In genomic region chr3:52704611-52705437, GRCh38 we compare ENCODE assay signal across 8 cellular contexts. TPM values are rescaled to one million over a fixed set of nuclear protein-coding genes. Genes with fewer than 3 reads are reported as not detected.
DNase-seq lines count a peak whose midpoint lies in the region; ATAC-seq, FAIRE-seq and TF ChIP-seq lines count a peak whose summit lies in the region.

No MANE protein-coding gene starts in this region.

- peak overlapping the region; percentile 92 for H3K4me2 ChIP-seq in GM12878 (ENCODE audit: control insufficient read depth, insufficient read depth)

- peak overlapping the region; percentile 100 for H2AFZ ChIP-seq in GM12878 (ENCODE audit: control insufficient read depth, low read depth, low read length)

- CTCF ChIA-PET in GM12878 (lab: Yijun Ruan, JAX): no interaction called here

- H3K9me3 ChIP-seq in MG63 (no peaks in the 10 kb centered on the region), GM12878 (replicated peaks; ENCODE audit: control insufficient read depth, insufficient read depth, low read length) (no peaks in the 10 kb centered on the region), spleen (no peaks in the 10 kb centered on the region)

- TF ChIP-seq EP300 in GM12878 (IDR thresholded peaks at IDR 0.05; ENCODE audit: borderline replicate concordance in 1 of 2, control insufficient read depth in 1 of 2, low read depth in 2 of 2, low read length in 2 of 2): no peak

- SMC1A ChIA-PET in GM12878 (lab: Charles Lee; ENCODE audit: uncharacterized antibody, unreplicated experiment): interaction anchor here (0.8 to 3.4 kb wide), 4 partner anchors 8 to 18 kb away, joined by 3 to 17 read pairs (median 4); no protein-coding TSS in a partner anchor

- peak overlapping the region; percentile 94 for H3K4me3 ChIP-seq in MG63
- peak overlapping the region; percentile 90 for H3K4me3 ChIP-seq in GM12878
- H3K4me3 ChIP-seq in spleen: peak overlapping the region; percentile 92 to 100 (median 100)

- ATAC-seq in GM18502 (IDR thresholded peaks at IDR 0.05; ENCODE audit: poor library complexity, unreplicated experiment) (peak; percentile 15), GM12878 (peak; percentile 8), HG03469 (IDR thresholded peaks at IDR 0.05; ENCODE audit: unreplicated experiment) (no peak)

- 2% methylated on average over 22 of the region's 22 CpGs for WGBS in GM12878 (ENCODE audit: insufficient coverage, insufficient replicate concordance, low lambda C conversion rate, missing lambda C conversion rate)
- 2 to 19% (median 7%) methylated on average over 5 to 22 of the region's 22 CpGs for WGBS in spleen, 5 donors

- peaks cover 63% of the 10 kb centered on the region for H3K79me2 ChIP-seq in GM12878 (ENCODE audit: control insufficient read depth, insufficient read depth, low read length)

- intact Hi-C loops in GM12878 (cut with micrococcal nuclease; ENCODE audit: unreplicated experiment) (loop anchor here (2.0 to 10.0 kb wide), 2 partner anchors 18 to 340 kb away; partner anchors contain the start of genes GNL3 and SFMBT1), spleen (cut with DNase I; ENCODE audit: low total_unique reads) (no loop called here)

- H3K4me1 ChIP-seq in GM12878 (ENCODE audit: control insufficient read depth, insufficient read depth, low read length): peaks cover 23% of the 10 kb centered on the region
- H3K4me1 ChIP-seq in spleen: peaks cover 30 to 75% (median 38%) of the 10 kb centered on the region in 6 donors

- peak; percentile 58 for DNase-seq in AG08395 (ENCODE audit: low spot score)
- DNase-seq in MG63: no peak
- DNase-seq in GM12878 (ENCODE audit: low read depth, low spot score): no peak
- DNase-seq in iPS-NIHi7 (ENCODE audit: extremely low spot score): peak; percentile 13
- DNase-seq in spleen: no peak
- DNase-seq in DMS153 treated with DMSO at 0.1 percent for 48 hours (lab: John Stamatoyannopoulos, UW; ENCODE audit: unreplicated experiment): no peak

- TF ChIP-seq POLR2A in GM12878 (IDR thresholded peaks at IDR 0.05; ENCODE audit: low read depth, low read length) (peak; percentile 45), spleen (IDR thresholded peaks at IDR 0.05) (no peak)

- RAD21 ChIA-PET in GM12878 (lab: Charles Lee; ENCODE audit: unreplicated experiment): interaction anchor here (0.9 to 2.2 kb wide), 3 partner anchors 8 to 66 kb away, joined by 4 to 8 read pairs (median 5); partner anchors contain the start of gene NEK4

- POLR2A ChIA-PET in GM12878 (lab: Charles Lee): interaction anchor here (0.6 to 4.1 kb wide), 7 partner anchors 8 to 510 kb away, joined by 3 to 25 read pairs (median 4); partner anchors contain the start of gene GNL3

- peak overlapping the region; percentile 91 for H3K9ac ChIP-seq in GM12878 (ENCODE audit: control insufficient read depth, insufficient read depth, low read length)

- no peaks in the 10 kb centered on the region for H4K20me1 ChIP-seq in GM12878 (ENCODE audit: control insufficient read depth, insufficient read depth)

- TF ChIP-seq RAD21 in GM12878 (IDR thresholded peaks at IDR 0.05; ENCODE audit: insufficient read depth, low read depth, low read length): no peak

- peak overlapping the region; percentile 75 for H3K27ac ChIP-seq in GM12878 (ENCODE audit: control insufficient read depth, insufficient read depth)
- peak overlapping the region; percentile 84 to 96 (median 94) for H3K27ac ChIP-seq in spleen

- TF ChIP-seq CTCF in GM12878 (IDR thresholded peaks at IDR 0.05 in 2 of 3, conservative IDR thresholded peaks at IDR 0.05 in 1 of 3; ENCODE audit: control insufficient read depth in 2 of 3, extremely low read depth in 1 of 3, insufficient read depth in 1 of 3, low read depth in 3 of 3, low read length in 3 of 3): no peak
- no peak for TF ChIP-seq CTCF in spleen (IDR thresholded peaks at IDR 0.05 in 8 of 11, conservative IDR thresholded peaks at IDR 0.05 in 3 of 11)

- TSS peak; percentile 80 for BruUV-seq in GM12878 (replicated peaks; lab: Mats Ljungman, UMichigan)

- in situ Hi-C loops in GM12878 (cut with MboI): no loop called here

- no peak for FAIRE-seq in GM12878 (lab: Jason Lieb, UNC)

- H3K27me3 ChIP-seq in MG63 (no peaks in the 10 kb centered on the region), GM12878 (replicated peaks in 1 of 2; ENCODE audit: control insufficient read depth in 2 of 2, insufficient read depth in 2 of 2, low read length in 1 of 2) (no peaks in the 10 kb centered on the region), spleen (replicated peaks in 1 of 7) (no peaks in the 10 kb centered on the region)

- H3K36me3 ChIP-seq in MG63: peaks cover 13% of the 10 kb centered on the region
- H3K36me3 ChIP-seq in GM12878 (ENCODE audit: control insufficient read depth in 2 of 2, insufficient read depth in 2 of 2, low read length in 1 of 2): peaks cover 3 to 12% of the 10 kb centered on the region in 2 experiments; a peak in 3 of 4 replicates
- peaks cover 0 to 27% (median 13%) of the 10 kb centered on the region in 6 donors for H3K36me3 ChIP-seq in spleen

RNA-seq across cellular contexts. Expression of gene GLT8D1, which starts 0.8 kb away (rescaled TPM):
- total RNA-seq in MG63 (2014; rRNA removed; shearing (Covaris generic); ENCODE audit: low replicate concordance): 43.1 and 56.1 TPM in 2 replicates
- total RNA-seq in GM12878 (2013; cell fraction: nucleolus; rRNA removed): 86.4 and 88.3 TPM in 2 replicates
- total RNA-seq in GM12878 (2014; rRNA removed) (41.7 and 54.1 TPM in 2 replicates), GM12878 (2014; rRNA removed; fragmentation: Illumina TruSeq; extraction: Trizol) (47.4 and 50.3 TPM in 2 replicates), GM12878 (2021) (35.3 and 41.0 TPM in 2 replicates), spleen (10 to 100 TPM; 23.5 to 53.9 (median 42.4) TPM)
- polyA plus RNA-seq in GM12878 (2011; ENCODE audit: low read depth): 55.0 TPM
- polyA plus RNA-seq in GM12878 (2011; rRNA removed) (46.5 and 60.9 TPM in 2 replicates), GM12878 (2014; fragmentation: Illumina TruSeq; extraction: Trizol) (55.4 and 55.5 TPM in 2 replicates), GM12878 (2014; fragmentation: Nextera tagmentation; extraction: Ambion mirVana) (10 to 100 TPM; 25.3 to 32.6 TPM), GM12878 (2014; rRNA removed) (44.7 and 51.4 TPM in 2 replicates), GM12878 (2016; fragmentation: Nextera tagmentation; extraction: Ambion mirVana) (10 to 100 TPM; 72.9 to 73.4 TPM), spleen (10 to 100 TPM; 21.8 to 26.3 (median 25.1) TPM)
- polyA plus RNA-seq in GM12878 (2011; cell fraction: cytosol; rRNA removed): 29.8 and 35.1 TPM in 2 replicates
- 53.8 and 70.0 TPM in 2 replicates for polyA plus RNA-seq in GM12878 (2011; cell fraction: nucleus; rRNA removed)
- 59.4 and 70.2 TPM in 2 replicates for polyA plus RNA-seq in GM12878 (2012)
- 20.2 and 23.3 TPM in 2 replicates for polyA minus RNA-seq in GM12878 (2011; rRNA and poly(A)+ RNA removed)
- 8.8 and 12.3 TPM in 2 replicates for polyA minus RNA-seq in GM12878 (2011; cell fraction: cytosol; rRNA and poly(A)+ RNA removed)
- polyA minus RNA-seq in GM12878 (2011; cell fraction: nucleus; rRNA and poly(A)+ RNA removed): 14.3 and 20.2 TPM in 2 replicates

RNA-seq across cellular contexts. Expression of gene SPCS1, which starts 1.1 kb away (rescaled TPM):
- total RNA-seq in MG63 (2014; rRNA removed; shearing (Covaris generic); ENCODE audit: low replicate concordance): 63.1 and 72.5 TPM in 2 replicates
- total RNA-seq in GM12878 (2013; cell fraction: nucleolus; rRNA removed): 38.7 and 41.7 TPM in 2 replicates
- total RNA-seq in GM12878 (2014; rRNA removed) (121 and 151 TPM in 2 replicates), GM12878 (2014; rRNA removed; fragmentation: Illumina TruSeq; extraction: Trizol) (190 and 197 TPM in 2 replicates), GM12878 (2021) (174 TPM in 2 replicates), spleen (100 to 1,000 TPM in 3 of 7 donors, 10 to 100 TPM in 4; 56.5 to 154 (median 80.3) TPM)
- polyA plus RNA-seq in GM12878 (2011; ENCODE audit: low read depth): 154 TPM
- polyA plus RNA-seq in GM12878 (2011; rRNA removed) (103 and 107 TPM in 2 replicates), GM12878 (2014; fragmentation: Illumina TruSeq; extraction: Trizol) (189 and 215 TPM in 2 replicates), GM12878 (2014; fragmentation: Nextera tagmentation; extraction: Ambion mirVana) (100 to 1,000 TPM; 814 to 994 TPM), GM12878 (2014; rRNA removed) (211 and 251 TPM in 2 replicates), GM12878 (2016; fragmentation: Nextera tagmentation; extraction: Ambion mirVana) (100 to 1,000 TPM; 551 to 576 TPM), spleen (100 to 1,000 TPM in 2 of 3 donors, 10 to 100 TPM in 1; 92.4 to 125 (median 122) TPM)
- 81.9 and 112 TPM in 2 replicates for polyA plus RNA-seq in GM12878 (2011; cell fraction: cytosol; rRNA removed)
- polyA plus RNA-seq in GM12878 (2011; cell fraction: nucleus; rRNA removed): 45.5 and 51.9 TPM in 2 replicates
- 243 and 245 TPM in 2 replicates for polyA plus RNA-seq in GM12878 (2012)
- polyA minus RNA-seq in GM12878 (2011; rRNA and poly(A)+ RNA removed): 53.3 and 55.2 TPM in 2 replicates
- polyA minus RNA-seq in GM12878 (2011; cell fraction: cytosol; rRNA and poly(A)+ RNA removed): 63.9 and 65.4 TPM in 2 replicates
- 19.8 and 25.1 TPM in 2 replicates for polyA minus RNA-seq in GM12878 (2011; cell fraction: nucleus; rRNA and poly(A)+ RNA removed)

RNA-seq across cellular contexts. Expression of gene GNL3, which starts 19.0 kb away (rescaled TPM):
- 127 and 226 TPM in 2 replicates for total RNA-seq in MG63 (2014; rRNA removed; shearing (Covaris generic); ENCODE audit: low replicate concordance)
- 348 and 356 TPM in 2 replicates for total RNA-seq in GM12878 (2013; cell fraction: nucleolus; rRNA removed)
- 172 and 196 TPM in 2 replicates for total RNA-seq in GM12878 (2014; rRNA removed)
- 295 and 299 TPM in 2 replicates for total RNA-seq in GM12878 (2014; rRNA removed; fragmentation: Illumina TruSeq; extraction: Trizol)
- 164 and 173 TPM in 2 replicates for total RNA-seq in GM12878 (2021)
- polyA plus RNA-seq in GM12878 (2011; ENCODE audit: low read depth): 93.6 TPM
- 176 and 225 TPM in 2 replicates for polyA plus RNA-seq in GM12878 (2011; rRNA removed)
- polyA plus RNA-seq in GM12878 (2011; cell fraction: cytosol; rRNA removed): 58.9 and 72.0 TPM in 2 replicates
- 257 and 308 TPM in 2 replicates for polyA plus RNA-seq in GM12878 (2011; cell fraction: nucleus; rRNA removed)
- polyA plus RNA-seq in GM12878 (2012): 119 and 126 TPM in 2 replicates
- polyA plus RNA-seq in GM12878 (2014; fragmentation: Illumina TruSeq; extraction: Trizol): 368 and 479 TPM in 2 replicates
- polyA plus RNA-seq in GM12878 (2014; fragmentation: Nextera tagmentation; extraction: Ambion mirVana): 100 to 1,000 TPM; 246 to 274 TPM
- polyA plus RNA-seq in GM12878 (2014; rRNA removed): 173 and 201 TPM in 2 replicates
- polyA plus RNA-seq in GM12878 (2016; fragmentation: Nextera tagmentation; extraction: Ambion mirVana): 100 to 1,000 TPM; 267 to 271 TPM
- 71.8 and 90.1 TPM in 2 replicates for polyA minus RNA-seq in GM12878 (2011; rRNA and poly(A)+ RNA removed)
- polyA minus RNA-seq in GM12878 (2011; cell fraction: cytosol; rRNA and poly(A)+ RNA removed): 27.4 and 37.8 TPM in 2 replicates
- 101 and 145 TPM in 2 replicates for polyA minus RNA-seq in GM12878 (2011; cell fraction: nucleus; rRNA and poly(A)+ RNA removed)
- total RNA-seq in spleen: 10 to 100 TPM; 49.8 to 87.8 (median 67.3) TPM
- polyA plus RNA-seq in spleen: 10 to 100 TPM; 61.8 to 70.4 (median 68.0) TPM

RNA-seq across cellular contexts. Expression of gene PBRM1, which starts 19.1 kb away (rescaled TPM):
- 16.2 and 21.3 TPM in 2 replicates for total RNA-seq in MG63 (2014; rRNA removed; shearing (Covaris generic); ENCODE audit: low replicate concordance)
- 159 and 174 TPM in 2 replicates for total RNA-seq in GM12878 (2013; cell fraction: nucleolus; rRNA removed)
- total RNA-seq in GM12878 (2014; rRNA removed): 35.9 and 38.6 TPM in 2 replicates
- 54.8 and 55.1 TPM in 2 replicates for total RNA-seq in GM12878 (2014; rRNA removed; fragmentation: Illumina TruSeq; extraction: Trizol)
- 51.5 and 58.4 TPM in 2 replicates for total RNA-seq in GM12878 (2021)
- polyA plus RNA-seq in GM12878 (2011; ENCODE audit: low read depth): 10.0 TPM
- polyA plus RNA-seq in GM12878 (2011; rRNA removed): 29.2 and 29.7 TPM in 2 replicates
- polyA plus RNA-seq in GM12878 (2011; cell fraction: cytosol; rRNA removed): 19.1 and 23.7 TPM in 2 replicates
- polyA plus RNA-seq in GM12878 (2011; cell fraction: nucleus; rRNA removed): 33.0 and 53.5 TPM in 2 replicates
- 14.9 and 15.1 TPM in 2 replicates for polyA plus RNA-seq in GM12878 (2012)
- polyA plus RNA-seq in GM12878 (2014; fragmentation: Illumina TruSeq; extraction: Trizol): 42.6 and 50.0 TPM in 2 replicates
- polyA plus RNA-seq in GM12878 (2014; fragmentation: Nextera tagmentation; extraction: Ambion mirVana): 10 to 100 TPM in 1 of 2 experiments, 1 to 10 TPM in 1; 8.9 to 14.1 TPM
- polyA plus RNA-seq in GM12878 (2014; rRNA removed): 28.6 and 35.0 TPM in 2 replicates
- polyA plus RNA-seq in GM12878 (2016; fragmentation: Nextera tagmentation; extraction: Ambion mirVana): 10 to 100 TPM; 80.9 to 88.9 TPM
- polyA minus RNA-seq in GM12878 (2011; rRNA and poly(A)+ RNA removed): 75.3 and 95.3 TPM in 2 replicates
- 17.5 and 26.4 TPM in 2 replicates for polyA minus RNA-seq in GM12878 (2011; cell fraction: cytosol; rRNA and poly(A)+ RNA removed)
- 56.8 and 95.8 TPM in 2 replicates for polyA minus RNA-seq in GM12878 (2011; cell fraction: nucleus; rRNA and poly(A)+ RNA removed)
- total RNA-seq in spleen: 100 to 1,000 TPM in 3 of 7 donors, 10 to 100 TPM in 4; 60.0 to 125 (median 82.8) TPM
- 10 to 100 TPM in 1 of 3 donors, 1 to 10 TPM in 2; 5.7 to 10.6 (median 6.2) TPM for polyA plus RNA-seq in spleen

Comparison
In these comparisons a context has a peak if more than half of its experiments do, and no peak if none do; other contexts are left out.
1. DNase-seq: peak in AG08395 (single experiment) and iPS-NIHi7 (single experiment); none in MG63 (single experiment), GM12878 (single experiment), spleen (single experiment) and DMS153 treated with DMSO at 0.1 percent for 48 hours (single experiment).
2. Peak in every context shown above with its lines, with median percentiles within 50 percentile points of each other: H3K4me3 ChIP-seq.